13 cellular contexts compared by ENCODE assay signal in genomic region chr9:6383551-6384225, GRCh38.
DNase-seq lines count a peak whose midpoint lies in the region; ATAC-seq and TF ChIP-seq lines count a peak whose summit lies in the region.
"Had no signal": no experiment of that assay in that cellular context is flagged by ENCODE, and none has a peak within 500 bp of the region (broad histone marks: within the 10 kb centered on the region; RNA-seq: fewer than 3 reads in every experiment).

No MANE protein-coding gene starts in this region.

- ATAC-seq in HG02678 (IDR thresholded peaks at IDR 0.05; ENCODE audit: unreplicated experiment): no peak
- ATAC-seq: stimulated activated naive CD8-positive, alpha-beta T cell treated with anti-CD3 and anti-CD28 coated beads, Interleukin-15, Interleukin-2, amounts not matched to agents 100 U/mL and 50 U/mL, for 24 hours had no signal

- DNase-seq in EH (ENCODE audit: low read depth) (peak; percentile 78), SK-N-MC (ENCODE audit: low read depth, low spot score) (no peak), fibroblast of mammary gland (ENCODE audit: low read depth) (peak; percentile 82), retinal pigment epithelial cell (ENCODE audit: low read depth) (peak; percentile 31), RKO (ENCODE audit: low spot score) (no peak), ecto neural progenitor cell (ENCODE audit: low spot score) (no peak)
- no peak for DNase-seq in activated CD4-positive, CD25-positive, alpha-beta regulatory T cell (lab: John Stamatoyannopoulos, UW)
- DNase-seq: activated CD4-positive, alpha-beta T cell treated with anti-CD3 and anti-CD28 coated beads for 48 hours; midbrain; NCI-H187 treated with DMSO at 0.1 percent for 48 hours; stimulated activated naive CD8-positive, alpha-beta T cell treated with anti-CD3 and anti-CD28 coated beads, Interleukin-15, Interleukin-2, amounts not matched to agents 100 U/mL and 50 U/mL, for 24 hours had no signal

- TF ChIP-seq CTCF in fibroblast of mammary gland (conservative IDR thresholded peaks at IDR 0.05; ENCODE audit: control insufficient read depth, insufficient read depth, low read depth, low read length): no peak
- no peak for TF ChIP-seq CTCF in retinal pigment epithelial cell (conservative IDR thresholded peaks at IDR 0.05; ENCODE audit: low read depth, low read length)

- no peaks in the 10 kb centered on the region for H3K9me3 ChIP-seq in SK-N-MC (ENCODE audit: low read depth, low read length)
- H3K9me3 ChIP-seq: prostate gland had no signal

- no peak overlapping the region for H3K9ac ChIP-seq in SK-N-MC (ENCODE audit: insufficient read length)

- no peaks in the 10 kb centered on the region for H3K36me3 ChIP-seq in SK-N-MC (ENCODE audit: insufficient read depth, low read length)
- H3K36me3 ChIP-seq: prostate gland had no signal

- H3K4me3 ChIP-seq in SK-N-MC (no peak overlapping the region), fibroblast of mammary gland (ENCODE audit: control insufficient read depth, low read depth, low read length) (no peak overlapping the region), retinal pigment epithelial cell (ENCODE audit: low read length) (no peak overlapping the region)
- H3K4me3 ChIP-seq: prostate gland had no signal

- H3K27ac ChIP-seq in SK-N-MC: peak overlapping the region; percentile 11; the same call in 1 of the 2 replicates
- H3K27ac ChIP-seq: prostate gland had no signal

Comparison
In these comparisons a context has a peak if more than half of its experiments do, and no peak if none do; other contexts are left out.
1. DNase-seq: peak in EH (single experiment), fibroblast of mammary gland (single experiment) and retinal pigment epithelial cell (single experiment); none in SK-N-MC (single experiment), activated CD4-positive, CD25-positive, alpha-beta regulatory T cell (0 of 4), RKO (single experiment) and ecto neural progenitor cell (single experiment).